ENCODE assay signal across 17 cellular contexts in genomic region chr14:48261436-48261835, GRCh38.
DNase-seq lines count a peak whose midpoint lies in the region; TF ChIP-seq lines count a peak whose summit lies in the region.
"Had no signal": no experiment of that assay in that cellular context is flagged by ENCODE, and none has a peak within 500 bp of the region (broad histone marks: within the 10 kb centered on the region; RNA-seq: fewer than 3 reads in every experiment).

No MANE protein-coding gene starts in this region.

- no peak overlapping the region for H3K9ac ChIP-seq in H9 (ENCODE audit: extremely low read depth, insufficient read length, low read length)
- peak overlapping the region; percentile 60 for H3K9ac ChIP-seq in HUES64 (ENCODE audit: low read depth, low read length)
- no peak overlapping the region for H3K9ac ChIP-seq in endodermal cell (ENCODE audit: extremely low read depth, low read length, poor library complexity, severe bottlenecking)
- H3K9ac ChIP-seq: BLaER1 had no signal

- no peak overlapping the region for H3K14ac ChIP-seq in H9 (ENCODE audit: insufficient read depth, low read length)

- no peak overlapping the region for H3K56ac ChIP-seq in H9 (ENCODE audit: insufficient read length, low read depth, low read length)

- no peak for TF ChIP-seq CTCF in H9 (conservative IDR thresholded peaks at IDR 0.05)
- TF ChIP-seq CTCF in endodermal cell (conservative IDR thresholded peaks at IDR 0.05) = no peak

- H3K18ac ChIP-seq in H9 (ENCODE audit: insufficient read length, low read depth, low read length) = no peak overlapping the region

- peaks cover 2 to 11% of the 10 kb centered on the region in 2 experiments; a peak in 1 of 5 replicates for H3K9me3 Mint-ChIP-seq in H9
- no peaks in the 10 kb centered on the region for H3K9me3 Mint-ChIP-seq in endodermal cell
- H3K9me3 Mint-ChIP-seq in CD8-positive, alpha-beta memory T cell = peaks cover 4 to 22% (median 5%) of the 10 kb centered on the region in 5 donors

- no peak overlapping the region for H2BK20ac ChIP-seq in H9 (ENCODE audit: low read depth, low read length, poor library complexity, severe bottlenecking)

- H3K79me1 ChIP-seq in H9 (ENCODE audit: insufficient read depth, low read depth, low read length, poor library complexity, severe bottlenecking) = no peaks in the 10 kb centered on the region

- H3K36me3 ChIP-seq in HUES64 (ENCODE audit: insufficient read depth, low read length) (peaks cover 11% of the 10 kb centered on the region), endodermal cell (ENCODE audit: control insufficient read depth, insufficient read depth, low read length) (peaks cover 22% of the 10 kb centered on the region)
- H3K36me3 ChIP-seq in CD8-positive, alpha-beta memory T cell (ENCODE audit: insufficient read depth, low read length) = no peaks in the 10 kb centered on the region
- H3K36me3 ChIP-seq: BLaER1, HAP-1 had no signal

- H3K27ac Mint-ChIP-seq in H9 (peak overlapping the region in 1 of 3 experiments; percentile 99; a peak in 3 of 7 replicates), endodermal cell (no peak overlapping the region)
- H3K27ac Mint-ChIP-seq in CD8-positive, alpha-beta memory T cell = no peak overlapping the region
- H3K27ac Mint-ChIP-seq: B cell; CD4-positive, CD25-positive, alpha-beta regulatory T cell; CD8-positive, alpha-beta T cell; HFFc6 had no signal

- H3K27ac ChIP-seq in H9 (ENCODE audit: insufficient read length, low read depth, low read length) = peak overlapping the region; percentile 64
- peak overlapping the region; percentile 82 for H3K27ac ChIP-seq in HUES64 (ENCODE audit: low read depth, low read length)
- H3K27ac ChIP-seq in endodermal cell (ENCODE audit: low read depth, low read length) = no peak overlapping the region
- H3K27ac ChIP-seq in CD8-positive, alpha-beta memory T cell (ENCODE audit: low read depth, low read length) = no peak overlapping the region
- H3K27ac ChIP-seq: BLaER1, C4-2B had no signal

- H4K5ac ChIP-seq in H9 (ENCODE audit: insufficient read length, low read depth, low read length) = no peak overlapping the region

- H4K8ac ChIP-seq in H9 (replicated peaks; ENCODE audit: insufficient read length, low read depth, low read length) = no peak overlapping the region

- no peak overlapping the region for H2AK5ac ChIP-seq in H9 (ENCODE audit: insufficient read length, low read length)

- peaks cover 7% of the 10 kb centered on the region for H3K4me1 ChIP-seq in H9 (ENCODE audit: insufficient read depth, low read length)
- peaks cover 22% of the 10 kb centered on the region for H3K4me1 ChIP-seq in HUES64 (ENCODE audit: insufficient read depth, low read length)
- peaks cover 4% of the 10 kb centered on the region for H3K4me1 ChIP-seq in endodermal cell (ENCODE audit: control insufficient read depth, insufficient read depth, low read length)
- H3K4me1 ChIP-seq in CD8-positive, alpha-beta memory T cell (ENCODE audit: insufficient read depth, low read length) = no peaks in the 10 kb centered on the region
- H3K4me1 ChIP-seq: BLaER1, HAP-1 had no signal

- no peak overlapping the region for H3K4ac ChIP-seq in H9 (ENCODE audit: low read depth, low read length)

- H3K27me3 Mint-ChIP-seq in H9 (ENCODE audit: low read depth) = no peaks in the 10 kb centered on the region
- H3K27me3 Mint-ChIP-seq in endodermal cell (ENCODE audit: insufficient read depth) = no peaks in the 10 kb centered on the region
- peaks cover 0 to 1% of the 10 kb centered on the region in 2 donors for H3K27me3 Mint-ChIP-seq in CD8-positive, alpha-beta memory T cell
- H3K27me3 Mint-ChIP-seq: B cell; CD4-positive, CD25-positive, alpha-beta regulatory T cell had no signal

- H2BK12ac ChIP-seq in H9 (ENCODE audit: insufficient read length, low read depth, low read length) = no peak overlapping the region

- H3K4me3 Mint-ChIP-seq in H9 = no peak overlapping the region
- no peak overlapping the region for H3K4me3 Mint-ChIP-seq in endodermal cell
- H3K4me3 Mint-ChIP-seq in CD8-positive, alpha-beta memory T cell = no peak overlapping the region
- H3K4me3 Mint-ChIP-seq: B cell; CD4-positive, CD25-positive, alpha-beta regulatory T cell; CD8-positive, alpha-beta T cell; HFFc6 had no signal

- H3K9me3 ChIP-seq in H9 (ENCODE audit: control insufficient read depth, low read depth, low read length) (no peaks in the 10 kb centered on the region), HUES64 (ENCODE audit: insufficient read depth, low read depth, low read length) (no peaks in the 10 kb centered on the region), endodermal cell (ENCODE audit: control insufficient read depth, low read length) (no peaks in the 10 kb centered on the region)
- H3K9me3 ChIP-seq in CD8-positive, alpha-beta memory T cell (ENCODE audit: low read length) = no peaks in the 10 kb centered on the region
- H3K9me3 ChIP-seq: BLaER1, HAP-1 had no signal

- POLR2A ChIA-PET in CD8-positive, alpha-beta memory T cell (lab: Charles Lee) = no interaction called here

- CTCF ChIA-PET in CD8-positive, alpha-beta memory T cell (lab: Charles Lee) = no interaction called here

- H3K79me2 ChIP-seq in H9 (ENCODE audit: insufficient read depth, low read length) = peaks cover 33% of the 10 kb centered on the region

- no peak overlapping the region for H2AFZ ChIP-seq in H9 (ENCODE audit: low read length)

- H3K36me3 Mint-ChIP-seq in H9 (ENCODE audit: insufficient read depth in 1 of 3, low read depth in 3 of 3) = no peaks in the 10 kb centered on the region; a peak in 5 of 7 replicates
- H3K36me3 Mint-ChIP-seq in endodermal cell (ENCODE audit: low read depth) = peaks cover 39% of the 10 kb centered on the region
- H3K36me3 Mint-ChIP-seq in CD8-positive, alpha-beta memory T cell = no peaks in the 10 kb centered on the region
- H3K36me3 Mint-ChIP-seq: CD8-positive, alpha-beta T cell had no signal

- no peak overlapping the region for H3K4me2 ChIP-seq in H9 (ENCODE audit: insufficient read depth, insufficient read length, low read length)
- H3K4me2 ChIP-seq: BLaER1 had no signal

- H3K23ac ChIP-seq in H9 (ENCODE audit: insufficient read length, low read depth, low read length) = no peak overlapping the region

- H3K4me3 ChIP-seq in HUES64 (ENCODE audit: low read length) (no peak overlapping the region), endodermal cell (ENCODE audit: low read length) (peak overlapping the region; percentile 75)
- H3K4me3 ChIP-seq in CD8-positive, alpha-beta memory T cell (ENCODE audit: low read length) = no peak overlapping the region
- H3K4me3 ChIP-seq: BLaER1, HAP-1 had no signal

- no peak overlapping the region for H2BK15ac ChIP-seq in H9 (ENCODE audit: low read depth, low read length)

- H3K23me2 ChIP-seq in H9 (ENCODE audit: insufficient read length, low read depth, low read length, poor library complexity, severe bottlenecking) = peaks cover 3% of the 10 kb centered on the region

- DNase-seq in H9 = no peak
- no peak for DNase-seq in endodermal cell
- DNase-seq in CD8-positive, alpha-beta memory T cell = no peak
- DNase-seq in HUDEP-2 (lab: John Stamatoyannopoulos, UW; ENCODE audit: unreplicated experiment in 76 of 76) = no peak
- no peak for DNase-seq in cerebellar cortex (ENCODE audit: low spot score)
- DNase-seq: CD4-positive, CD25-positive, alpha-beta regulatory T cell; CD8-positive, alpha-beta T cell; DMS 273 treated with DMSO at 0.1 percent for 48 hours; DMS79; EL; GF-D8; HFFc6 had no signal

- H3K27me3 ChIP-seq in H9 (ENCODE audit: insufficient read depth, low read length) = no peaks in the 10 kb centered on the region
- H3K27me3 ChIP-seq in HUES64 (ENCODE audit: insufficient read depth, low read length) = no peaks in the 10 kb centered on the region
- H3K27me3 ChIP-seq in endodermal cell (ENCODE audit: control insufficient read depth, insufficient read depth, low read length, poor library complexity, severe bottlenecking) = no peaks in the 10 kb centered on the region
- H3K27me3 ChIP-seq in CD8-positive, alpha-beta memory T cell (ENCODE audit: insufficient read depth, low read length, poor library complexity, severe bottlenecking) = no peaks in the 10 kb centered on the region
- H3K27me3 ChIP-seq: BLaER1 had no signal

- no CpG with 5 or more reads among the region's 1 CpG for WGBS in H9 (ENCODE audit: extremely low coverage, insufficient read length, low lambda C conversion rate)
- WGBS in HUES64 = no CpG with 5 or more reads among the region's 1 CpG
- WGBS in endodermal cell (ENCODE audit: insufficient coverage in 1 of 2, insufficient read length in 1 of 2), 2 experiments = no CpG with 5 or more reads among the region's 1 CpG

- H3K4me1 Mint-ChIP-seq in H9 (peaks cover 32 to 38% of the 10 kb centered on the region in 2 experiments), endodermal cell (peaks cover 36% of the 10 kb centered on the region)
- H3K4me1 Mint-ChIP-seq in CD8-positive, alpha-beta memory T cell = no peaks in the 10 kb centered on the region
- H3K4me1 Mint-ChIP-seq: B cell; CD4-positive, CD25-positive, alpha-beta regulatory T cell had no signal

- H2BK5ac ChIP-seq in H9 (ENCODE audit: insufficient read length, low read length) = no peak overlapping the region

- H4K91ac ChIP-seq in H9 (ENCODE audit: insufficient read length, low read depth, low read length) = no peak overlapping the region

- no peak overlapping the region for H3T11ph ChIP-seq in H9 (ENCODE audit: low read length)

- no peak overlapping the region for H2BK120ac ChIP-seq in H9 (ENCODE audit: low read depth, low read length, poor library complexity, severe bottlenecking)

- H4K20me1 ChIP-seq in H9 (ENCODE audit: control insufficient read depth, insufficient read depth, insufficient read length) = no peaks in the 10 kb centered on the region
- H4K20me1 ChIP-seq: BLaER1 had no signal

Comparison
In these comparisons a context has a peak if more than half of its experiments do, and no peak if none do; other contexts are left out.
1. H3K27ac ChIP-seq: peak in H9 (single experiment) and HUES64 (single experiment); none in endodermal cell (single experiment) and CD8-positive, alpha-beta memory T cell (single experiment).